Comparison of ENCODE assay signal across 16 cellular contexts in genomic region chr14:60931206-60931605, GRCh38. TPM values are rescaled to one million over a fixed set of nuclear protein-coding genes. Genes with fewer than 3 reads are reported as not detected.
DNase-seq lines count a peak whose midpoint lies in the region; ATAC-seq and TF ChIP-seq lines count a peak whose summit lies in the region.
"Had no signal": no experiment of that assay in that cellular context is flagged by ENCODE, and none has a peak within 500 bp of the region (broad histone marks: within the 10 kb centered on the region; RNA-seq: fewer than 3 reads in every experiment).

No MANE protein-coding gene starts in this region.

- H3K4me1 ChIP-seq in psoas muscle (peaks cover 24% of the 10 kb centered on the region), esophagus muscularis mucosa (no peaks in the 10 kb centered on the region)

- intact Hi-C loops in psoas muscle (cut with DNase I) = no loop called here
- intact Hi-C loops in esophagus muscularis mucosa (cut with DNase I) = no loop called here

- DNase-seq in HT1080 (ENCODE audit: low read depth) (peak; percentile 21), NCI-H1694 treated with DMSO at 0.1 percent for 48 hours (lab: John Stamatoyannopoulos, UW) (peak; percentile 30), SHP77 treated with DMSO at 0.1 percent for 48 hours (lab: John Stamatoyannopoulos, UW) (peak; percentile 88), psoas muscle (peak; percentile 31 to 68), T-helper 9 cell (no peak), esophagus muscularis mucosa (ENCODE audit: extremely low spot score) (no peak)
- DNase-seq in activated naive CD4-positive, alpha-beta T cell treated with anti-CD3 and anti-CD28 coated beads, Interleukin-2, amount 50 U/mL, for 16 hours = no peak
- DNase-seq: activated CD4-positive, alpha-beta T cell treated with anti-CD3 and anti-CD28 coated beads for 4 hours; activated naive CD4-positive, alpha-beta T cell treated with anti-CD3 and anti-CD28 coated beads, Interleukin-2, amount 10 ng/mL, durations not matched to agents 7 days and 5 days; activated T-cell treated with anti-CD3 and anti-CD28 coated beads for 4 hours; C1 segment of cervical spinal cord; left colon; mucosa of descending colon; T1000 had no signal

- H3K27me3 ChIP-seq in psoas muscle (ENCODE audit: insufficient read depth in 3 of 3, low read length in 2 of 3) = no peaks in the 10 kb centered on the region
- no peaks in the 10 kb centered on the region for H3K27me3 ChIP-seq in esophagus muscularis mucosa

- TF ChIP-seq EP300 in esophagus muscularis mucosa (IDR thresholded peaks at IDR 0.05) = no peak

- H3K36me3 ChIP-seq in psoas muscle (ENCODE audit: insufficient read depth in 1 of 2, low read depth in 1 of 2) (no peaks in the 10 kb centered on the region), esophagus muscularis mucosa (no peaks in the 10 kb centered on the region)

- TF ChIP-seq POLR2A in GM18505 (IDR thresholded peaks at IDR 0.05; ENCODE audit: borderline replicate concordance, extremely low read depth, insufficient read depth, insufficient read length) (no peak), esophagus muscularis mucosa (IDR thresholded peaks at IDR 0.05; ENCODE audit: low read depth) (no peak)

- 36 to 38% (median 38%) methylated on average over 1 of the region's 1 CpG for WGBS in psoas muscle, 3 donors
- WGBS in esophagus muscularis mucosa = 88% methylated on average over 1 of the region's 1 CpG

- ATAC-seq in psoas muscle (peak; percentile 98 to 99 (median 99)), GM18505 (IDR thresholded peaks at IDR 0.05; ENCODE audit: unreplicated experiment) (no peak)
- ATAC-seq: left colon, mucosa of descending colon, Right ventricle myocardium inferior had no signal

- no peak overlapping the region for H3K4me3 ChIP-seq in psoas muscle
- no peak overlapping the region for H3K4me3 ChIP-seq in esophagus muscularis mucosa
- H3K4me3 ChIP-seq: mucosa of descending colon had no signal

- H3K27ac ChIP-seq in psoas muscle = peak overlapping the region; percentile 78
- H3K27ac ChIP-seq in esophagus muscularis mucosa (replicated peaks in 1 of 4) = no peak overlapping the region

- no peak for TF ChIP-seq CTCF in psoas muscle (IDR thresholded peaks at IDR 0.05)
- no peak for TF ChIP-seq CTCF in esophagus muscularis mucosa (IDR thresholded peaks at IDR 0.05)

- no peaks in the 10 kb centered on the region for H3K9me3 ChIP-seq in psoas muscle
- no peaks in the 10 kb centered on the region for H3K9me3 ChIP-seq in esophagus muscularis mucosa
- H3K9me3 ChIP-seq: mucosa of descending colon had no signal

RNA-seq across cellular contexts. Expression of gene TRMT5, which starts 49.7 kb away (rescaled TPM):
- total RNA-seq in HT1080 (2014; rRNA removed; shearing (Covaris generic)) = 16.2 and 17.5 TPM in 2 replicates
- polyA plus RNA-seq in HT1080 (2015; cell fraction: cytosol; rRNA removed) = 15.8 and 18.2 TPM in 2 replicates
- polyA plus RNA-seq in HT1080 (2015; cell fraction: nucleus; rRNA removed) = 36.6 and 44.0 TPM in 2 replicates
- total RNA-seq in psoas muscle (10 to 100 TPM in 3 of 4 donors, 1 to 10 TPM in 1; 9.7 to 26.0 (median 12.8) TPM), esophagus muscularis mucosa (10 to 100 TPM in 2 of 4 donors, 1 to 10 TPM in 2; 8.6 to 12.0 (median 9.4) TPM)
- 10 to 100 TPM in 1 of 3 donors, 1 to 10 TPM in 2; 5.7 to 12.9 (median 8.8) TPM for polyA plus RNA-seq in psoas muscle

RNA-seq across cellular contexts. Expression of gene SLC38A6, which starts 49.8 kb away (rescaled TPM):
- total RNA-seq in HT1080 (2014; rRNA removed; shearing (Covaris generic)) = 13.5 and 14.2 TPM in 2 replicates
- polyA plus RNA-seq in HT1080 (2015; cell fraction: cytosol; rRNA removed) = 16.0 and 21.0 TPM in 2 replicates
- polyA plus RNA-seq in HT1080 (2015; cell fraction: nucleus; rRNA removed) = 40.2 and 44.1 TPM in 2 replicates
- total RNA-seq in psoas muscle (10 to 100 TPM in 1 of 4 donors, 1 to 10 TPM in 3; 4.9 to 11.9 (median 6.6) TPM), esophagus muscularis mucosa (10 to 100 TPM; 11.1 to 19.1 (median 12.0) TPM)
- 1 to 10 TPM; 1.5 to 2.8 (median 2.5) TPM for polyA plus RNA-seq in psoas muscle

Comparison
In these comparisons a context has a peak if more than half of its experiments do, and no peak if none do; other contexts are left out.
1. DNase-seq: peak in HT1080 (single experiment), NCI-H1694 treated with DMSO at 0.1 percent for 48 hours (single experiment), SHP77 treated with DMSO at 0.1 percent for 48 hours (single experiment) and psoas muscle (2 of 2); none in T-helper 9 cell (single experiment), activated naive CD4-positive, alpha-beta T cell treated with anti-CD3 and anti-CD28 coated beads, Interleukin-2, amount 50 U/mL, for 16 hours (single experiment) and esophagus muscularis mucosa (single experiment).